In the genomic region with DNA sequence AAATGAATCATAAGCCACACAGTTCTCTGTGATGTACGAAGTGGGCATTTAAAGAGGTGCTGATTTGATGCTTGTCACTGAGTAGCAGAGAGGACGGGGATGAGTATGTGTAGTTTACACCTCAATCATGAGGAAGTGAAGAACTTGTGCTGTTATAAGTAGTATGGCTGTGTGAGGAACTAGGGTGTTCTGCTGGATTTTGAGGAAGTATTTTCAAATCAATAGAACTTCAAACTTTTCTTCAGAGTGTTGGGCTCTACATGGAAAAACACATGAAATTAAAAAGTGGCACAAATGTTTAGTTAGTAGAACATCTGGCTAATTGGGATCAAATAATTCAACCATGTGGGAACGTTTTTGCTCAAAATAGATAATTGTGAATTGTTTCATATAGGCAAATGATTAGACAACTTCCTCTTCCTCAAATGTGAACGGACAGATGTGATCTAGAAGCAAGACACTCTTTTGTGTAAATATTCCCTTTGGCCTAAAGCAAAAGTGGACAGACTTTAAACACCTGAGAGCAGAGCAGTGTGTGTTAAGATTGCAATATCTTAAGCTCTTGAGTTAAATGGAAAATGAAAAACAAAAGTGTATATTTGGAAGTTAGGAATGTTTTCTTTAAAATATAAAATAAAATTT, we compare ENCODE assay signal across 8 cellular contexts.
DNase-seq lines count a peak whose midpoint lies in the region; ATAC-seq, FAIRE-seq and TF ChIP-seq lines count a peak whose summit lies in the region.
"Had no signal": no experiment of that assay in that cellular context is flagged by ENCODE, and none has a peak within 500 bp of the region (broad histone marks: within the 10 kb centered on the region; RNA-seq: fewer than 3 reads in every experiment).

No MANE protein-coding gene starts in this region.

- no peaks in the 10 kb centered on the region for H3K36me3 ChIP-seq in vagina

- no peak overlapping the region for H3K27ac ChIP-seq in vagina

- no peak for TF ChIP-seq POLR2A in H54 (IDR thresholded peaks at IDR 0.05; ENCODE audit: low read depth, low read length)
- TF ChIP-seq POLR2A in vagina (IDR thresholded peaks at IDR 0.05) = no peak

- no peaks in the 10 kb centered on the region for H3K27me3 ChIP-seq in vagina

- ATAC-seq in GM19328 (IDR thresholded peaks at IDR 0.05; ENCODE audit: unreplicated experiment) = peak; percentile 66
- peak; percentile 65 for ATAC-seq in HG02970 (IDR thresholded peaks at IDR 0.05; ENCODE audit: low FRiP score, unreplicated experiment)

- no peaks in the 10 kb centered on the region for H3K4me1 ChIP-seq in vagina

- no peak for FAIRE-seq in H54 (lab: Jason Lieb, UNC)

- no peak for TF ChIP-seq CTCF in vagina (IDR thresholded peaks at IDR 0.05)

- H3K9me3 ChIP-seq in vagina = no peaks in the 10 kb centered on the region

- H3K4me3 ChIP-seq in vagina = no peak overlapping the region

- intact Hi-C loops in vagina (cut with DNase I) = no loop called here

- DNase-seq in NOMO-1 (lab: John Stamatoyannopoulos, UW; ENCODE audit: unreplicated experiment in 2 of 2) = peak; percentile 55 to 94
- peak; percentile 62 for DNase-seq in superior temporal gyrus (ENCODE audit: extremely low spot score)
- no peak for DNase-seq in H54 (ENCODE audit: insufficient read length, low spot score)
- no peak for DNase-seq in activated CD4-positive, alpha-beta T cell treated with anti-CD3 and anti-CD28 coated beads for 1 hour
- DNase-seq in vagina (ENCODE audit: extremely low spot score in 2 of 2) = no peak
- DNase-seq: effector memory CD4-positive, alpha-beta T cell had no signal

Comparison
In these comparisons a context has a peak if more than half of its experiments do, and no peak if none do; other contexts are left out.
1. DNase-seq: peak in NOMO-1 (2 of 2) and superior temporal gyrus (single experiment); none in H54 (single experiment), activated CD4-positive, alpha-beta T cell treated with anti-CD3 and anti-CD28 coated beads for 1 hour (single experiment) and vagina (0 of 2).